Comparison of ENCODE assay signal across 1 cellular context in the genomic region with DNA sequence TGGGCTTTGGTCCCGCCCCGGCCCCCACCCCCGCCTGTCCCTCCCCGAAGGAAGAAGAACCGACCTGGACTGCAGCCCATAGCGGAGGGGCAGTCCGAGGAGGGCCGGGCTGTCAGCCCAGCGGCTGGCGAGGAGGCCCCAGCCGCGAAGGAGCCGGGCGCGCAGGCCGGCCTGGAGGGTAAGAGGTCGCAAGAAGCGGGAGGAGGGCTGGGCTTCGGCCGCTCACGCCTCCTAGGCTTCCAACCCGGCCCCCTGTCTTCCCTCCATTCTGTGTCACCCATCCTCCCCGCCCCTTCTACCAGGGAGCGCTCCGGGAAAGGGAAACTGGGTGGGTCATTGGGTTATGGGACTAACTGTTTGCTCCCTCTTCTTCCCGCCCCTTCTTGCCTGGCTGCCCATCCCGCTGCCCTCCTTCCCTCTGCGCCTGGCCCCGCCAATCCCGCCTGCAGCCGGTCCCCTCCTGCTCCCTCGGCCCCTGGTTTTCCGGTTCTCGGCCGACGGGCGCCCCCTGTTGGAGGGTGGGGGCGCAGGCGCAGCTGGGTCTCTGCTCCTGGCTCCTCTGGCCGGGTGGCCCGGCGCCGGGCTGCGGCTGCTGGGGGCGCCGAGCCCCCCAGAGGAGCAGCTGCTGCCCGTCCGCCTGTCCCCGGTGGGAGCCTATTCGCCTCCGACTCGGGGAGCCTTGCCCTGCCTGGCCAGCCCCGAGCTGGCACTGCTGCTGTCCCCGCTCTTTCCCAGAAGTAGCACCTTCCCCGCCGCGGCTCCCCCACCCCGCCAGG.
TF ChIP-seq lines count a peak whose summit lies in the region.

No MANE protein-coding gene starts in this region.

TF ChIP-seq in K562, 482 proteins besides CTCF, POLR2A, EP300 and RAD21 (continued from another document and continues in another):
- TF ChIP-seq, protein P1, sequence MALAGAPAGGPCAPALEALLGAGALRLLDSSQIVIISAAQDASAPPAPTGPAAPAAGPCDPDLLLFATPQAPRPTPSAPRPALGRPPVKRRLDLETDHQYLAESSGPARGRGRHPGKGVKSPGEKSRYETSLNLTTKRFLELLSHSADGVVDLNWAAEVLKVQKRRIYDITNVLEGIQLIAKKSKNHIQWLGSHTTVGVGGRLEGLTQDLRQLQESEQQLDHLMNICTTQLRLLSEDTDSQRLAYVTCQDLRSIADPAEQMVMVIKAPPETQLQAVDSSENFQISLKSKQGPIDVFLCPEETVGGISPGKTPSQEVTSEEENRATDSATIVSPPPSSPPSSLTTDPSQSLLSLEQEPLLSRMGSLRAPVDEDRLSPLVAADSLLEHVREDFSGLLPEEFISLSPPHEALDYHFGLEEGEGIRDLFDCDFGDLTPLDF (CRISPR knock-in tag; IDR thresholded peaks at IDR 0.05): peak; percentile 76; the same call in 1 of the 2 replicates
- TF ChIP-seq, protein P2, sequence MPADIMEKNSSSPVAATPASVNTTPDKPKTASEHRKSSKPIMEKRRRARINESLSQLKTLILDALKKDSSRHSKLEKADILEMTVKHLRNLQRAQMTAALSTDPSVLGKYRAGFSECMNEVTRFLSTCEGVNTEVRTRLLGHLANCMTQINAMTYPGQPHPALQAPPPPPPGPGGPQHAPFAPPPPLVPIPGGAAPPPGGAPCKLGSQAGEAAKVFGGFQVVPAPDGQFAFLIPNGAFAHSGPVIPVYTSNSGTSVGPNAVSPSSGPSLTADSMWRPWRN (IDR thresholded peaks at IDR 0.05; ENCODE audit: low read depth): no peak
- TF ChIP-seq SP2 (IDR thresholded peaks at IDR 0.05; ENCODE audit: extremely low read depth, low read depth, low read length, poor library complexity, severe bottlenecking) (no peak), HDAC1 (IDR thresholded peaks at IDR 0.05) (peak in 1 of 2 experiments; percentile 86; a peak in 2 of 4 replicates), HNRNPUL1 (IDR thresholded peaks at IDR 0.05; ENCODE audit: low read length) (no peak), NR2C1 (IDR thresholded peaks at IDR 0.05) (no peak), NR2C1 (tag; IDR thresholded peaks at IDR 0.05) (no peak), HDAC8 (tag; IDR thresholded peaks at IDR 0.05) (no peak), SMAD2 (IDR thresholded peaks at IDR 0.05; ENCODE audit: low read depth, low read length) (no peak), CBFA2T3 (IDR thresholded peaks at IDR 0.05) (no peak), BRF1 (IDR thresholded peaks at IDR 0.05; ENCODE audit: borderline replicate concordance, extremely low read depth, insufficient read length) (no peak), CEBPB (tag; IDR thresholded peaks at IDR 0.05) (no peak), RBM39 (optimal IDR thresholded peaks at IDR 0.05; ENCODE audit: low read depth, low read length) (no peak), POLR3A (IDR thresholded peaks at IDR 0.05; ENCODE audit: borderline replicate concordance, extremely low read depth, insufficient read depth, insufficient read length) (no peak), ZNF644 (tag; IDR thresholded peaks at IDR 0.05; ENCODE audit: low read depth) (no peak), RNF2 (IDR thresholded peaks at IDR 0.05) (no peak), SNIP1 (IDR thresholded peaks at IDR 0.05; ENCODE audit: low read depth) (no peak), ZNF584 (CRISPR knock-in tag; IDR thresholded peaks at IDR 0.05; ENCODE audit: low read depth) (no peak), FOXJ2 (tag; IDR thresholded peaks at IDR 0.05) (no peak), MTA1 (IDR thresholded peaks at IDR 0.05; ENCODE audit: borderline replicate concordance) (0 out of 2 replicates have a peak, but pooled peaks have one; percentile 35), FOXJ3 (CRISPR knock-in tag; IDR thresholded peaks at IDR 0.05) (no peak), ZKSCAN8 (CRISPR knock-in tag; IDR thresholded peaks at IDR 0.05) (no peak), ETS2 (tag; IDR thresholded peaks at IDR 0.05; ENCODE audit: borderline replicate concordance, poor library complexity, severe bottlenecking) (no peak), ARID2 (IDR thresholded peaks at IDR 0.05) (0 out of 2 replicates have a peak, but pooled peaks have one; percentile 31), SMARCA5 (IDR thresholded peaks at IDR 0.05) (no peak), HDAC2 (IDR thresholded peaks at IDR 0.05) (0 out of 2 replicates have a peak, but pooled peaks have one; percentile 59), NFE2L1 (tag; IDR thresholded peaks at IDR 0.05; ENCODE audit: borderline replicate concordance, low read depth) (no peak), ZC3H8 (IDR thresholded peaks at IDR 0.05) (no peak), ZKSCAN1 (IDR thresholded peaks at IDR 0.05; ENCODE audit: low read depth, low read length) (0 out of 2 replicates have a peak, but pooled peaks have one; percentile 38), RFX5 (IDR thresholded peaks at IDR 0.05; ENCODE audit: low read depth, low read length) (no peak), PPARD (CRISPR knock-in tag; IDR thresholded peaks at IDR 0.05) (no peak), ZBED1 (IDR thresholded peaks at IDR 0.05) (no peak), SAP30 (IDR thresholded peaks at IDR 0.05; ENCODE audit: borderline replicate concordance, insufficient read depth, low read depth, low read length, poor library complexity, severe bottlenecking) (no peak), CHCHD3 (CRISPR knock-in tag; IDR thresholded peaks at IDR 0.05) (no peak), IRF2 (CRISPR knock-in tag; IDR thresholded peaks at IDR 0.05) (no peak), NEUROD1 (IDR thresholded peaks at IDR 0.05; ENCODE audit: borderline replicate concordance, low read depth, low read length, partially characterized antibody) (no peak), ZNF695 (CRISPR knock-in tag; IDR thresholded peaks at IDR 0.05) (no peak), FOXK2 (conservative IDR thresholded peaks at IDR 0.05 in 1 of 2, IDR thresholded peaks at IDR 0.05 in 1 of 2; ENCODE audit: low read depth in 2 of 2) (no peak), MEF2A (IDR thresholded peaks at IDR 0.05; ENCODE audit: control insufficient read depth, low read depth, low read length) (no peak), ZNF830 (CRISPR knock-in tag; IDR thresholded peaks at IDR 0.05) (0 out of 2 replicates have a peak, but pooled peaks have one; percentile 14)
- TF ChIP-seq, protein P3, sequence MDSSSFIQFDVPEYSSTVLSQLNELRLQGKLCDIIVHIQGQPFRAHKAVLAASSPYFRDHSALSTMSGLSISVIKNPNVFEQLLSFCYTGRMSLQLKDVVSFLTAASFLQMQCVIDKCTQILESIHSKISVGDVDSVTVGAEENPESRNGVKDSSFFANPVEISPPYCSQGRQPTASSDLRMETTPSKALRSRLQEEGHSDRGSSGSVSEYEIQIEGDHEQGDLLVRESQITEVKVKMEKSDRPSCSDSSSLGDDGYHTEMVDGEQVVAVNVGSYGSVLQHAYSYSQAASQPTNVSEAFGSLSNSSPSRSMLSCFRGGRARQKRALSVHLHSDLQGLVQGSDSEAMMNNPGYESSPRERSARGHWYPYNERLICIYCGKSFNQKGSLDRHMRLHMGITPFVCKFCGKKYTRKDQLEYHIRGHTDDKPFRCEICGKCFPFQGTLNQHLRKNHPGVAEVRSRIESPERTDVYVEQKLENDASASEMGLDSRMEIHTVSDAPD (CRISPR knock-in tag; IDR thresholded peaks at IDR 0.05): no peak
- TF ChIP-seq, protein P4, sequence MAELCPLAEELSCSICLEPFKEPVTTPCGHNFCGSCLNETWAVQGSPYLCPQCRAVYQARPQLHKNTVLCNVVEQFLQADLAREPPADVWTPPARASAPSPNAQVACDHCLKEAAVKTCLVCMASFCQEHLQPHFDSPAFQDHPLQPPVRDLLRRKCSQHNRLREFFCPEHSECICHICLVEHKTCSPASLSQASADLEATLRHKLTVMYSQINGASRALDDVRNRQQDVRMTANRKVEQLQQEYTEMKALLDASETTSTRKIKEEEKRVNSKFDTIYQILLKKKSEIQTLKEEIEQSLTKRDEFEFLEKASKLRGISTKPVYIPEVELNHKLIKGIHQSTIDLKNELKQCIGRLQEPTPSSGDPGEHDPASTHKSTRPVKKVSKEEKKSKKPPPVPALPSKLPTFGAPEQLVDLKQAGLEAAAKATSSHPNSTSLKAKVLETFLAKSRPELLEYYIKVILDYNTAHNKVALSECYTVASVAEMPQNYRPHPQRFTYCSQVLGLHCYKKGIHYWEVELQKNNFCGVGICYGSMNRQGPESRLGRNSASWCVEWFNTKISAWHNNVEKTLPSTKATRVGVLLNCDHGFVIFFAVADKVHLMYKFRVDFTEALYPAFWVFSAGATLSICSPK (IDR thresholded peaks at IDR 0.05; ENCODE audit: borderline replicate concordance): no peak
- TF ChIP-seq, protein P5, sequence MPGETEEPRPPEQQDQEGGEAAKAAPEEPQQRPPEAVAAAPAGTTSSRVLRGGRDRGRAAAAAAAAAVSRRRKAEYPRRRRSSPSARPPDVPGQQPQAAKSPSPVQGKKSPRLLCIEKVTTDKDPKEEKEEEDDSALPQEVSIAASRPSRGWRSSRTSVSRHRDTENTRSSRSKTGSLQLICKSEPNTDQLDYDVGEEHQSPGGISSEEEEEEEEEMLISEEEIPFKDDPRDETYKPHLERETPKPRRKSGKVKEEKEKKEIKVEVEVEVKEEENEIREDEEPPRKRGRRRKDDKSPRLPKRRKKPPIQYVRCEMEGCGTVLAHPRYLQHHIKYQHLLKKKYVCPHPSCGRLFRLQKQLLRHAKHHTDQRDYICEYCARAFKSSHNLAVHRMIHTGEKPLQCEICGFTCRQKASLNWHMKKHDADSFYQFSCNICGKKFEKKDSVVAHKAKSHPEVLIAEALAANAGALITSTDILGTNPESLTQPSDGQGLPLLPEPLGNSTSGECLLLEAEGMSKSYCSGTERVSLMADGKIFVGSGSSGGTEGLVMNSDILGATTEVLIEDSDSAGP (CRISPR knock-in tag; IDR thresholded peaks at IDR 0.05): no peak
- TF ChIP-seq, protein P6, sequence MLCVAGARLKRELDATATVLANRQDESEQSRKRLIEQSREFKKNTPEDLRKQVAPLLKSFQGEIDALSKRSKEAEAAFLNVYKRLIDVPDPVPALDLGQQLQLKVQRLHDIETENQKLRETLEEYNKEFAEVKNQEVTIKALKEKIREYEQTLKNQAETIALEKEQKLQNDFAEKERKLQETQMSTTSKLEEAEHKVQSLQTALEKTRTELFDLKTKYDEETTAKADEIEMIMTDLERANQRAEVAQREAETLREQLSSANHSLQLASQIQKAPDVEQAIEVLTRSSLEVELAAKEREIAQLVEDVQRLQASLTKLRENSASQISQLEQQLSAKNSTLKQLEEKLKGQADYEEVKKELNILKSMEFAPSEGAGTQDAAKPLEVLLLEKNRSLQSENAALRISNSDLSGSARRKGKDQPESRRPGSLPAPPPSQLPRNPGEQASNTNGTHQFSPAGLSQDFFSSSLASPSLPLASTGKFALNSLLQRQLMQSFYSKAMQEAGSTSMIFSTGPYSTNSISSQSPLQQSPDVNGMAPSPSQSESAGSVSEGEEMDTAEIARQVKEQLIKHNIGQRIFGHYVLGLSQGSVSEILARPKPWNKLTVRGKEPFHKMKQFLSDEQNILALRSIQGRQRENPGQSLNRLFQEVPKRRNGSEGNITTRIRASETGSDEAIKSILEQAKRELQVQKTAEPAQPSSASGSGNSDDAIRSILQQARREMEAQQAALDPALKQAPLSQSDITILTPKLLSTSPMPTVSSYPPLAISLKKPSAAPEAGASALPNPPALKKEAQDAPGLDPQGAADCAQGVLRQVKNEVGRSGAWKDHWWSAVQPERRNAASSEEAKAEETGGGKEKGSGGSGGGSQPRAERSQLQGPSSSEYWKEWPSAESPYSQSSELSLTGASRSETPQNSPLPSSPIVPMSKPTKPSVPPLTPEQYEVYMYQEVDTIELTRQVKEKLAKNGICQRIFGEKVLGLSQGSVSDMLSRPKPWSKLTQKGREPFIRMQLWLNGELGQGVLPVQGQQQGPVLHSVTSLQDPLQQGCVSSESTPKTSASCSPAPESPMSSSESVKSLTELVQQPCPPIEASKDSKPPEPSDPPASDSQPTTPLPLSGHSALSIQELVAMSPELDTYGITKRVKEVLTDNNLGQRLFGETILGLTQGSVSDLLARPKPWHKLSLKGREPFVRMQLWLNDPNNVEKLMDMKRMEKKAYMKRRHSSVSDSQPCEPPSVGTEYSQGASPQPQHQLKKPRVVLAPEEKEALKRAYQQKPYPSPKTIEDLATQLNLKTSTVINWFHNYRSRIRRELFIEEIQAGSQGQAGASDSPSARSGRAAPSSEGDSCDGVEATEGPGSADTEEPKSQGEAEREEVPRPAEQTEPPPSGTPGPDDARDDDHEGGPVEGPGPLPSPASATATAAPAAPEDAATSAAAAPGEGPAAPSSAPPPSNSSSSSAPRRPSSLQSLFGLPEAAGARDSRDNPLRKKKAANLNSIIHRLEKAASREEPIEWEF (CRISPR knock-in tag; IDR thresholded peaks at IDR 0.05): no peak
- TF ChIP-seq, protein P7, sequence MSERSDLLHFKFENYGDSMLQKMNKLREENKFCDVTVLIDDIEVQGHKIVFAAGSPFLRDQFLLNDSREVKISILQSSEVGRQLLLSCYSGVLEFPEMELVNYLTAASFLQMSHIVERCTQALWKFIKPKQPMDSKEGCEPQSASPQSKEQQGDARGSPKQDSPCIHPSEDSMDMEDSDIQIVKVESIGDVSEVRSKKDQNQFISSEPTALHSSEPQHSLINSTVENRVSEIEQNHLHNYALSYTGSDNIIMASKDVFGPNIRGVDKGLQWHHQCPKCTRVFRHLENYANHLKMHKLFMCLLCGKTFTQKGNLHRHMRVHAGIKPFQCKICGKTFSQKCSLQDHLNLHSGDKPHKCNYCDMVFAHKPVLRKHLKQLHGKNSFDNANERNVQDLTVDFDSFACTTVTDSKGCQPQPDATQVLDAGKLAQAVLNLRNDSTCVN (CRISPR knock-in tag; IDR thresholded peaks at IDR 0.05): no peak
- TF ChIP-seq, protein P8, sequence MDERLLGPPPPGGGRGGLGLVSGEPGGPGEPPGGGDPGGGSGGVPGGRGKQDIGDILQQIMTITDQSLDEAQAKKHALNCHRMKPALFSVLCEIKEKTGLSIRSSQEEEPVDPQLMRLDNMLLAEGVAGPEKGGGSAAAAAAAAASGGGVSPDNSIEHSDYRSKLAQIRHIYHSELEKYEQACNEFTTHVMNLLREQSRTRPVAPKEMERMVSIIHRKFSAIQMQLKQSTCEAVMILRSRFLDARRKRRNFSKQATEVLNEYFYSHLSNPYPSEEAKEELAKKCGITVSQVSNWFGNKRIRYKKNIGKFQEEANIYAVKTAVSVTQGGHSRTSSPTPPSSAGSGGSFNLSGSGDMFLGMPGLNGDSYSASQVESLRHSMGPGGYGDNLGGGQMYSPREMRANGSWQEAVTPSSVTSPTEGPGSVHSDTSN (CRISPR knock-in tag; IDR thresholded peaks at IDR 0.05; ENCODE audit: low read depth): no peak
- TF ChIP-seq, protein P8 (tag; conservative IDR thresholded peaks at IDR 0.05; ENCODE audit: low read depth): no peak
